In the genomic region with DNA sequence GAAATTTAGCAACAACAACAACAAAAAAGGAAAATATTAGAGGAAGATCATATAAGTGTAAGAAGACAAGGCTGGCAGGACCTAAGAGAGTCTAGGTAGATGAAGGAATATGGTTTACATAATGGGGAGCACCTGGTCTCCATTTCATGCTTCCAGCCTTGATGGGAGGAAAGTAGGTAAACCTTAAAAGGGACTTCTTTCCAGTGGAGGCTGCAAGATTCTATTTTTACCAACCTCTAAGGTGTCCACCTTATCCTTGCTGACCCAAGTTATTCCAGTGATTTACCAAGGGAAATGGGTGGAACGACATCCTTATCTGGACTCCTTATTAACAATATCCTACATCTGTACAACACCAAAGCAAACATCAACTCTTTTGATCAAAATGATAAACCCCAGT, we compare ENCODE assay signal across 12 cellular contexts. TPM values are rescaled to one million over a fixed set of nuclear protein-coding genes. Genes with fewer than 3 reads are reported as not detected.
DNase-seq lines count a peak whose midpoint lies in the region; ATAC-seq, FAIRE-seq and TF ChIP-seq lines count a peak whose summit lies in the region.
"Had no signal": no experiment of that assay in that cellular context is flagged by ENCODE, and none has a peak within 500 bp of the region (broad histone marks: within the 10 kb centered on the region; RNA-seq: fewer than 3 reads in every experiment).

No MANE protein-coding gene starts in this region.

- WGBS in small intestine, 3 donors = 32 to 55% (median 52%) methylated on average over 1 of the region's 1 CpG

- peak overlapping the region; percentile 100 for H3K27ac Mint-ChIP-seq in activated CD4-positive, alpha-beta T cell treated with anti-CD3 and anti-CD28 coated beads for 36 hours
- H3K27ac Mint-ChIP-seq: nephron progenitor cell had no signal

- no peaks in the 10 kb centered on the region for H3K9me3 Mint-ChIP-seq in activated CD4-positive, alpha-beta T cell treated with anti-CD3 and anti-CD28 coated beads for 36 hours (ENCODE audit: low read depth)
- H3K9me3 Mint-ChIP-seq: nephron progenitor cell had no signal

- H3K4me1 Mint-ChIP-seq in activated CD4-positive, alpha-beta T cell treated with anti-CD3 and anti-CD28 coated beads for 36 hours = peaks cover 87% of the 10 kb centered on the region

- H3K27ac ChIP-seq in SU-DHL-6 (ENCODE audit: low read depth, low read length) (peak overlapping the region; percentile 99), endothelial cell of umbilical vein (ENCODE audit: insufficient read depth, low read depth, low read length) (peak overlapping the region; percentile 88), small intestine (ENCODE audit: low read depth in 1 of 2, low read length in 1 of 2) (peak overlapping the region; percentile 53 to 90), dorsolateral prefrontal cortex (peak overlapping the region in 2 of 59 donors; percentile 6 to 29)
- H3K27ac ChIP-seq: cardiac muscle cell had no signal

- H3K4me3 ChIP-seq in SU-DHL-6 (ENCODE audit: insufficient read depth, low read length, poor library complexity, severe bottlenecking) (no peak overlapping the region), endothelial cell of umbilical vein (replicated peaks in 1 of 3; ENCODE audit: insufficient read depth in 1 of 3, low read depth in 1 of 3, low read length in 3 of 3) (no peak overlapping the region), small intestine (ENCODE audit: low read depth in 1 of 2, low read length in 2 of 2) (no peak overlapping the region), dorsolateral prefrontal cortex (no peak overlapping the region)
- H3K4me3 ChIP-seq: cardiac muscle cell had no signal

- H3K9ac ChIP-seq in SU-DHL-6 (ENCODE audit: low read length) (peak overlapping the region; percentile 93), endothelial cell of umbilical vein (replicated peaks; ENCODE audit: extremely low read depth, insufficient read depth, low read length) (no peak overlapping the region)

- H3K9me3 ChIP-seq in SU-DHL-6 (ENCODE audit: insufficient read depth, low read length) (no peaks in the 10 kb centered on the region), endothelial cell of umbilical vein (replicated peaks; ENCODE audit: control insufficient read depth, insufficient read depth, low read length) (no peaks in the 10 kb centered on the region), small intestine (ENCODE audit: control insufficient read depth, low read depth) (no peaks in the 10 kb centered on the region)

- no peaks in the 10 kb centered on the region for H3K27me3 Mint-ChIP-seq in activated CD4-positive, alpha-beta T cell treated with anti-CD3 and anti-CD28 coated beads for 36 hours

- no peak overlapping the region for H2AFZ ChIP-seq in SU-DHL-6 (ENCODE audit: low read depth, low read length, severe bottlenecking)
- peak overlapping the region; percentile 49 for H2AFZ ChIP-seq in endothelial cell of umbilical vein (ENCODE audit: low read depth, low read length)

- H3K79me2 ChIP-seq in SU-DHL-6 (ENCODE audit: insufficient read depth, low read length) (no peaks in the 10 kb centered on the region), endothelial cell of umbilical vein (ENCODE audit: control insufficient read depth, insufficient read depth, low read length) (no peaks in the 10 kb centered on the region)

- dilution Hi-C loops in endothelial cell of umbilical vein (cut with MboI; ENCODE audit: extremely low pct_ligation_motif_present, low sequenced_read_pairs) = no loop called here

- H3K4me2 ChIP-seq in SU-DHL-6 (ENCODE audit: low read depth, low read length, poor library complexity, severe bottlenecking) (peak overlapping the region; percentile 79), endothelial cell of umbilical vein (ENCODE audit: insufficient read depth, low read length) (peak overlapping the region; percentile 1)

- CTCF ChIA-PET in activated CD4-positive, alpha-beta T cell treated with anti-CD3 and anti-CD28 coated beads for 36 hours (lab: Charles Lee) = interaction anchor here (0.6 to 16.1 kb wide), 7 partner anchors 9 to 672 kb away, joined by 3 to 342 read pairs (median 5); a partner anchor contains a TSS
- CTCF ChIA-PET in endothelial cell of umbilical vein (lab: Charles Lee) = interaction anchor here (0.6 to 4.2 kb wide), 22 partner anchors 8 to 341 kb away, joined by 3 to 43 read pairs (median 4); a partner anchor contains a TSS

- POLR2A ChIA-PET in activated CD4-positive, alpha-beta T cell treated with anti-CD3 and anti-CD28 coated beads for 36 hours (lab: Charles Lee) = interaction anchor here (1.0 to 2.5 kb wide), 2 partner anchors 9 to 10 kb away, joined by 3 to 26 read pairs; no protein-coding TSS in a partner anchor
- POLR2A ChIA-PET in endothelial cell of umbilical vein (lab: Charles Lee) = no interaction called here

- H3K4me1 ChIP-seq in endothelial cell of umbilical vein (ENCODE audit: control insufficient read depth, extremely low read depth, insufficient read depth, low read length) = peaks cover 53% of the 10 kb centered on the region
- peaks cover 3 to 13% of the 10 kb centered on the region in 2 donors for H3K4me1 ChIP-seq in small intestine (ENCODE audit: control insufficient read depth in 2 of 2, insufficient read depth in 1 of 2, low read depth in 1 of 2, low read length in 1 of 2)

- peaks cover 57% of the 10 kb centered on the region for H3F3A ChIP-seq in SU-DHL-6 (ENCODE audit: insufficient read depth)

- no peak for ATAC-seq in activated CD4-positive, alpha-beta T cell treated with anti-CD3 and anti-CD28 coated beads for 36 hours
- no peak for ATAC-seq in GM21528 (IDR thresholded peaks at IDR 0.05; ENCODE audit: low FRiP score, unreplicated experiment)
- ATAC-seq: esophagus mucosa had no signal

- DNase-seq in activated CD4-positive, alpha-beta T cell treated with anti-CD3 and anti-CD28 coated beads for 36 hours = no peak
- no peak for DNase-seq in activated CD4-positive, alpha-beta T cell treated with anti-CD3 and anti-CD28 coated beads for 4 hours
- DNase-seq in endothelial cell of umbilical vein (ENCODE audit: low read depth, low spot score) (no peak), small intestine (no peak), dorsolateral prefrontal cortex (no peak), nucleus accumbens (lab: John Stamatoyannopoulos, UW) (no peak)

- BruUV-seq in endothelial cell of umbilical vein (replicated peaks; lab: Mats Ljungman, UMichigan) = TSS peak; percentile 5

- H3K9me1 ChIP-seq in endothelial cell of umbilical vein (replicated peaks; ENCODE audit: control insufficient read depth, extremely low read depth, insufficient read depth, low read length) = no peaks in the 10 kb centered on the region

- FAIRE-seq in endothelial cell of umbilical vein (lab: Jason Lieb, UNC) (peak; percentile 49), small intestine (lab: Jason Lieb, UNC) (no peak)
- FAIRE-seq: A204.1 had no signal

- peak overlapping the region; percentile 76 for H3K4me3 Mint-ChIP-seq in activated CD4-positive, alpha-beta T cell treated with anti-CD3 and anti-CD28 coated beads for 36 hours
- H3K4me3 Mint-ChIP-seq: nephron progenitor cell had no signal

- no peaks in the 10 kb centered on the region for H4K20me1 ChIP-seq in SU-DHL-6 (ENCODE audit: low read depth, low read length)
- H4K20me1 ChIP-seq in endothelial cell of umbilical vein (replicated peaks; ENCODE audit: control insufficient read depth, extremely low read depth, insufficient read depth, low read length) = no peaks in the 10 kb centered on the region

- H3K9me2 ChIP-seq in SU-DHL-6 (replicated peaks; ENCODE audit: insufficient read depth, low read length) = no peaks in the 10 kb centered on the region

- H3K36me3 Mint-ChIP-seq in activated CD4-positive, alpha-beta T cell treated with anti-CD3 and anti-CD28 coated beads for 36 hours (ENCODE audit: low read depth) = peaks cover 33% of the 10 kb centered on the region

- H3K36me3 ChIP-seq in SU-DHL-6 (ENCODE audit: low read length) (no peaks in the 10 kb centered on the region), endothelial cell of umbilical vein (ENCODE audit: control insufficient read depth in 2 of 2, extremely low read depth in 1 of 2, insufficient read depth in 2 of 2, low read length in 2 of 2) (peaks cover under 1 to 5% of the 10 kb centered on the region in 2 experiments), small intestine (ENCODE audit: control insufficient read depth in 2 of 2, insufficient read depth in 2 of 2, low read length in 2 of 2) (peaks cover 4 to 5% of the 10 kb centered on the region in 2 donors)
- H3K36me3 ChIP-seq: cardiac muscle cell had no signal

- H3K27me3 ChIP-seq in SU-DHL-6 (ENCODE audit: low read length) (no peaks in the 10 kb centered on the region), endothelial cell of umbilical vein (ENCODE audit: control insufficient read depth in 2 of 2, insufficient read depth in 2 of 2, low read length in 2 of 2) (no peaks in the 10 kb centered on the region), small intestine (ENCODE audit: control insufficient read depth in 2 of 2, insufficient read depth in 2 of 2, low read length in 2 of 2) (no peaks in the 10 kb centered on the region), dorsolateral prefrontal cortex (no peaks in the 10 kb centered on the region)
- H3K27me3 ChIP-seq: cardiac muscle cell had no signal

- intact Hi-C loops in activated CD4-positive, alpha-beta T cell treated with anti-CD3 and anti-CD28 coated beads for 36 hours (cut with DNase I, micrococcal nuclease) = loop anchor here (5.0 to 10.0 kb wide), 14 partner anchors 37 to 1292 kb away; a partner anchor contains a TSS
- intact Hi-C loops in endothelial cell of umbilical vein (cut with micrococcal nuclease) = loop anchor here (1.0 to 10.0 kb wide), 5 partner anchors 172 to 644 kb away; a partner anchor contains a TSS
- intact Hi-C loops in dorsolateral prefrontal cortex (cut with DNase I) = loop anchor here (5.0 to 10.0 kb wide), 5 partner anchors 172 to 496 kb away; a partner anchor contains a TSS

- TF ChIP-seq CTCF in SU-DHL-6 (IDR thresholded peaks at IDR 0.05; ENCODE audit: insufficient read depth, low read length, poor library complexity, severe bottlenecking) (no peak), endothelial cell of umbilical vein (IDR thresholded peaks at IDR 0.05; ENCODE audit: extremely low read depth in 1 of 2, insufficient read depth in 1 of 2, low read depth in 1 of 2, low read length in 2 of 2) (no peak), dorsolateral prefrontal cortex (IDR thresholded peaks at IDR 0.05 in 54 of 56, conservative IDR thresholded peaks at IDR 0.05 in 2 of 56; ENCODE audit: low read depth in 1 of 56, partially characterized antibody in 56 of 56) (no peak)

- TF ChIP-seq POLR2A in endothelial cell of umbilical vein (IDR thresholded peaks at IDR 0.05; ENCODE audit: low read depth, low read length) = no peak

RNA-seq across cellular contexts. Expression of a gene that starts 30.0 kb away (rescaled TPM):
- 100 to 1,000 TPM; 265 to 302 TPM for total RNA-seq in activated CD4-positive, alpha-beta T cell treated with anti-CD3 and anti-CD28 coated beads for 36 hours
- total RNA-seq in endothelial cell of umbilical vein = 299 and 304 TPM in 2 replicates
- 1,220 and 1,227 TPM in 2 replicates for polyA plus RNA-seq in endothelial cell of umbilical vein
- 702 and 733 TPM in 2 replicates for polyA plus RNA-seq in endothelial cell of umbilical vein (2011; cell fraction: cytosol; rRNA removed)
- 214 and 235 TPM in 2 replicates for polyA plus RNA-seq in endothelial cell of umbilical vein (2011; cell fraction: nucleus; rRNA removed)
- 355 and 418 TPM in 2 replicates for polyA plus RNA-seq in endothelial cell of umbilical vein (2012)
- polyA minus RNA-seq in endothelial cell of umbilical vein = 446 and 484 TPM in 2 replicates
- 77.6 TPM for polyA minus RNA-seq in endothelial cell of umbilical vein (2011; cell fraction: cytosol; rRNA and poly(A)+ RNA removed)
- polyA minus RNA-seq in endothelial cell of umbilical vein (2011; cell fraction: nucleus; rRNA and poly(A)+ RNA removed) = 62.2 and 65.6 TPM in 2 replicates
- 100 to 1,000 TPM; 147 to 313 (median 249) TPM for polyA plus RNA-seq in small intestine
- 100 to 1,000 TPM in 92 of 120 experiments, 10 to 100 TPM in 28; 71.6 to 171 (median 110) TPM for total RNA-seq in dorsolateral prefrontal cortex

RNA-seq across cellular contexts. Expression of a gene that starts 39.1 kb away (rescaled TPM):
- 10 to 100 TPM in 1 of 2 experiments, 1 to 10 TPM in 1; 8.3 to 10.5 TPM for total RNA-seq in activated CD4-positive, alpha-beta T cell treated with anti-CD3 and anti-CD28 coated beads for 36 hours
- total RNA-seq in endothelial cell of umbilical vein (22.4 and 34.8 TPM in 2 replicates), dorsolateral prefrontal cortex (10 to 100 TPM in 119 of 120 experiments, 1 to 10 TPM in 1; 9.7 to 36.9 (median 19.7) TPM)
- polyA plus RNA-seq in endothelial cell of umbilical vein (45.5 and 50.7 TPM in 2 replicates), small intestine (10 to 100 TPM; 11.5 to 38.7 (median 24.6) TPM)
- polyA plus RNA-seq in endothelial cell of umbilical vein (2011; cell fraction: cytosol; rRNA removed) = 38.4 and 40.3 TPM in 2 replicates
- 29.8 and 32.5 TPM in 2 replicates for polyA plus RNA-seq in endothelial cell of umbilical vein (2011; cell fraction: nucleus; rRNA removed)
- 19.0 and 22.3 TPM in 2 replicates for polyA plus RNA-seq in endothelial cell of umbilical vein (2012)
- 37.4 and 42.0 TPM in 2 replicates for polyA minus RNA-seq in endothelial cell of umbilical vein
- 13.6 TPM for polyA minus RNA-seq in endothelial cell of umbilical vein (2011; cell fraction: cytosol; rRNA and poly(A)+ RNA removed)
- polyA minus RNA-seq in endothelial cell of umbilical vein (2011; cell fraction: nucleus; rRNA and poly(A)+ RNA removed) = 22.1 and 23.2 TPM in 2 replicates
